Comparison of ENCODE assay signal across 1 cellular context in the genomic region with DNA sequence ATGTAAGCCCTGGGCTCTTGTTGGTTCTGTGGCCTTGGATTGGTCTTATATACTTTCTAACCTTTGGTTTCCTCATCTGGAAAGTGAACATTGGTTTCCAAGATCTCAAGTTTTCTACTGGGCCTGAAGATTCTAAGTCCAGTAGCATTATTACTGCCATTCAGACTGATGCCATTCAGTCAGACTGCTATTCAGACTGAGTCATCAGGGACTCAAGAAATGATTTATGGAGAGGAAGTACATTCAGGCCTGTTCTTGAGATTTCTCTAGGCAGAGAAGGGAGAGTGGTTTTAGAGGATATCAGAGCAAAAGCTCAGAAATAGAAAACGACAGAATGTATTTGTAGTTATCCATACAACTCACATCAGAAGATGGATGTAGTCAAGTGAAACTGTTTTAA.
TF ChIP-seq lines count a peak whose summit lies in the region.

No MANE protein-coding gene starts in this region.

TF ChIP-seq in K562, 482 proteins besides CTCF, POLR2A, EP300 and RAD21 (continued from another document):
- TF ChIP-seq, protein P1, sequence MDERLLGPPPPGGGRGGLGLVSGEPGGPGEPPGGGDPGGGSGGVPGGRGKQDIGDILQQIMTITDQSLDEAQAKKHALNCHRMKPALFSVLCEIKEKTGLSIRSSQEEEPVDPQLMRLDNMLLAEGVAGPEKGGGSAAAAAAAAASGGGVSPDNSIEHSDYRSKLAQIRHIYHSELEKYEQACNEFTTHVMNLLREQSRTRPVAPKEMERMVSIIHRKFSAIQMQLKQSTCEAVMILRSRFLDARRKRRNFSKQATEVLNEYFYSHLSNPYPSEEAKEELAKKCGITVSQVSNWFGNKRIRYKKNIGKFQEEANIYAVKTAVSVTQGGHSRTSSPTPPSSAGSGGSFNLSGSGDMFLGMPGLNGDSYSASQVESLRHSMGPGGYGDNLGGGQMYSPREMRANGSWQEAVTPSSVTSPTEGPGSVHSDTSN (CRISPR knock-in tag; IDR thresholded peaks at IDR 0.05; ENCODE audit: low read depth): no peak
- TF ChIP-seq, protein P1 (tag; conservative IDR thresholded peaks at IDR 0.05; ENCODE audit: low read depth): peak; percentile 92
- peak; percentile 90 for TF ChIP-seq MEIS2 (IDR thresholded peaks at IDR 0.05; ENCODE audit: partially characterized antibody)
- TF ChIP-seq ETV1 (tag; conservative IDR thresholded peaks at IDR 0.05; ENCODE audit: low read depth): peak; percentile 39; the same call in 1 of the 2 replicates
- no peak for TF ChIP-seq ZNF644 (tag; IDR thresholded peaks at IDR 0.05; ENCODE audit: low read depth)
- no peak for TF ChIP-seq ZNF12 (CRISPR knock-in tag; IDR thresholded peaks at IDR 0.05)
- TF ChIP-seq SPI1 (IDR thresholded peaks at IDR 0.05; ENCODE audit: borderline replicate concordance, low read depth, low read length): 0 out of 2 replicates have a peak, but pooled peaks have one; percentile 18
